In genomic region chr15:75646112-75646943, GRCh38 we compare ENCODE assay signal across 7 cellular contexts. TPM values are rescaled to one million over a fixed set of nuclear protein-coding genes. Genes with fewer than 3 reads are reported as not detected.
A peak's percentile ranks its signal among the peaks of the same experiment; 100 is the strongest.
DNase-seq lines count a peak whose midpoint lies in the region; ATAC-seq, FAIRE-seq and TF ChIP-seq lines count a peak whose summit lies in the region.

No MANE protein-coding gene starts in this region.

- FAIRE-seq in keratinocyte (lab: Jason Lieb, UNC), result peak; percentile 41

- H3K27me3 ChIP-seq in HUES64 (ENCODE audit: insufficient read depth, low read length) (peaks cover 15% of the 10 kb centered on the region), keratinocyte (ENCODE audit: control insufficient read depth, extremely low read depth, insufficient read depth, low read length) (no peaks in the 10 kb centered on the region), stomach (no peaks in the 10 kb centered on the region)

- peaks cover 7% of the 10 kb centered on the region for H3K9me1 ChIP-seq in keratinocyte (ENCODE audit: control insufficient read depth, extremely low read depth, insufficient read depth, low read length)

- H3K36me3 ChIP-seq in HUES64 (ENCODE audit: insufficient read depth, low read length), result peaks cover 18% of the 10 kb centered on the region
- peaks cover 4 to 14% of the 10 kb centered on the region in 2 experiments for H3K36me3 ChIP-seq in keratinocyte (ENCODE audit: control insufficient read depth in 2 of 2, extremely low read depth in 1 of 2, insufficient read depth in 2 of 2, low read length in 2 of 2)
- peaks cover 0 to 15% (median 8%) of the 10 kb centered on the region in 4 donors for H3K36me3 ChIP-seq in stomach

- H3K9ac ChIP-seq in HUES64 (ENCODE audit: low read depth, low read length) (0 out of 2 replicates have a peak overlapping the region, but pooled peaks have one; percentile 86), keratinocyte (ENCODE audit: control insufficient read depth, extremely low read depth, insufficient read depth, low read length) (peak overlapping the region; percentile 95)

- no peak for TF ChIP-seq EP300 in stomach (IDR thresholded peaks at IDR 0.05)

- H3K4me2 ChIP-seq in keratinocyte (ENCODE audit: control insufficient read depth, extremely low read depth, insufficient read depth, low read depth, low read length), result peak overlapping the region; percentile 88

- dilution Hi-C loops in keratinocyte (cut with MboI; ENCODE audit: extremely low pct_ligation_motif_present, low sequenced_read_pairs), result no loop called here

- H3K4me1 ChIP-seq in HUES64 (ENCODE audit: insufficient read depth, low read length) (peaks cover 16% of the 10 kb centered on the region; the same call in 1 of the 2 replicates), keratinocyte (ENCODE audit: control insufficient read depth, extremely low read depth, insufficient read depth, low read length) (peaks cover 34% of the 10 kb centered on the region), stomach (peaks cover 40 to 50% (median 45%) of the 10 kb centered on the region in 4 donors)

- H3K27ac ChIP-seq in HUES64 (ENCODE audit: low read depth, low read length) (no peak overlapping the region), adipose tissue (ENCODE audit: low read depth, low read length) (peak overlapping the region; percentile 5), keratinocyte (ENCODE audit: control insufficient read depth, insufficient read depth, low read length) (peak overlapping the region; percentile 90), stomach (peak overlapping the region; percentile 93 to 97 (median 96))

- H3K4me3 ChIP-seq in HUES64 (ENCODE audit: low read length) (peak overlapping the region; percentile 83), keratinocyte (ENCODE audit: control insufficient read depth in 2 of 3, extremely low read depth in 1 of 3, insufficient read depth in 2 of 3, low read depth in 1 of 3, low read length in 3 of 3) (peak overlapping the region; percentile 88 to 94 (median 91)), stomach (peak overlapping the region; percentile 66 to 91 (median 81))

- H3K9me3 ChIP-seq in HUES64 (ENCODE audit: insufficient read depth, low read depth, low read length), result no peaks in the 10 kb centered on the region
- no peaks in the 10 kb centered on the region for H3K9me3 ChIP-seq in keratinocyte (ENCODE audit: control insufficient read depth, low read depth, low read length)
- H3K9me3 ChIP-seq in stomach, result no peaks in the 10 kb centered on the region

- no peak for TF ChIP-seq POLR2A in stomach (IDR thresholded peaks at IDR 0.05)

- H2AFZ ChIP-seq in keratinocyte (ENCODE audit: control insufficient read depth, low read length), result no peak overlapping the region

- ATAC-seq in HG02623 (IDR thresholded peaks at IDR 0.05; ENCODE audit: unreplicated experiment), result no peak
- no peak for ATAC-seq in HG03108 (IDR thresholded peaks at IDR 0.05; ENCODE audit: unreplicated experiment)

- peaks cover 2% of the 10 kb centered on the region for H4K20me1 ChIP-seq in keratinocyte (ENCODE audit: control insufficient read depth, extremely low read depth, insufficient read depth, low read length)

- DNase-seq in keratinocyte (ENCODE audit: low read depth, low spot score) (no peak), stomach (no peak), hepatic stellate cell (ENCODE audit: low spot score) (no peak)

- peaks cover 44% of the 10 kb centered on the region for H3K79me2 ChIP-seq in keratinocyte (ENCODE audit: control insufficient read depth, insufficient read depth, low read length)

- TF ChIP-seq CTCF in keratinocyte (optimal IDR thresholded peaks at IDR 0.05 in 1 of 3, IDR thresholded peaks at IDR 0.05 in 1 of 3, conservative IDR thresholded peaks at IDR 0.05 in 1 of 3; ENCODE audit: extremely low read depth in 1 of 3, insufficient read depth in 2 of 3, low read length in 3 of 3), result no peak
- no peak for TF ChIP-seq CTCF in stomach (IDR thresholded peaks at IDR 0.05)

- 60% methylated on average over 5 of the region's 5 CpGs for WGBS in HUES64
- WGBS in adipose tissue, 3 donors, result 22 to 45% (median 42%) methylated on average over 5 of the region's 5 CpGs
- 20 to 36% (median 30%) methylated on average over 5 of the region's 5 CpGs for WGBS in stomach, 5 donors

- intact Hi-C loops in stomach (cut with DNase I; ENCODE audit: low total_unique reads), result no loop called here

RNA-seq across cellular contexts. Expression of gene SNX33, which starts 1.4 kb away (rescaled TPM):
- 11.3 TPM for polyA plus RNA-seq in HUES64 (2013, experiment 1 of 2)
- 14.6 TPM for polyA plus RNA-seq in HUES64 (2013, experiment 2 of 2)
- polyA plus RNA-seq in adipose tissue (10 to 100 TPM; 14.1 to 18.3 (median 17.4) TPM), keratinocyte (21.7 to 32.5 TPM (median 27.0 TPM) in 3 replicates), stomach (10 to 100 TPM; 11.0 to 15.6 (median 11.6) TPM)
- polyA plus RNA-seq in keratinocyte (2011; ENCODE audit: low read depth), result 11.5 TPM
- polyA plus RNA-seq in keratinocyte (2011; cell fraction: cytosol; rRNA removed), result 24.7 and 25.8 TPM in 2 replicates
- 59.5 and 81.4 TPM in 2 replicates for polyA plus RNA-seq in keratinocyte (2011; cell fraction: nucleus; rRNA removed)
- 31.2 and 40.4 TPM in 2 replicates for polyA plus RNA-seq in keratinocyte (2012; ENCODE audit: low replicate concordance)
- 45.4 to 75.9 TPM (median 53.1 TPM) in 3 replicates for polyA minus RNA-seq in keratinocyte
- polyA minus RNA-seq in keratinocyte (2011; cell fraction: cytosol; rRNA and poly(A)+ RNA removed), result 51.8 TPM
- 52.0 and 62.4 TPM in 2 replicates for polyA minus RNA-seq in keratinocyte (2011; cell fraction: nucleus; rRNA and poly(A)+ RNA removed)
- total RNA-seq in stomach, result 10 to 100 TPM; 12.5 to 36.8 (median 23.9) TPM

RNA-seq across cellular contexts. Expression of gene IMP3, which starts 6.3 kb away (rescaled TPM):
- 71.2 TPM for polyA plus RNA-seq in HUES64 (2013, experiment 1 of 2)
- polyA plus RNA-seq in HUES64 (2013, experiment 2 of 2), result 64.5 TPM
- polyA plus RNA-seq in adipose tissue (10 to 100 TPM; 45.6 to 60.4 (median 58.8) TPM), keratinocyte (58.1 to 90.0 TPM (median 70.4 TPM) in 3 replicates), stomach (10 to 100 TPM; 67.4 to 98.7 (median 80.7) TPM)
- polyA plus RNA-seq in keratinocyte (2011; ENCODE audit: low read depth), result 20.9 TPM
- 58.1 and 74.0 TPM in 2 replicates for polyA plus RNA-seq in keratinocyte (2011; cell fraction: cytosol; rRNA removed)
- 48.6 and 51.6 TPM in 2 replicates for polyA plus RNA-seq in keratinocyte (2011; cell fraction: nucleus; rRNA removed)
- 67.8 and 84.1 TPM in 2 replicates for polyA plus RNA-seq in keratinocyte (2012; ENCODE audit: low replicate concordance)
- 15.5 to 28.5 TPM (median 16.7 TPM) in 3 replicates for polyA minus RNA-seq in keratinocyte
- 92.7 TPM for polyA minus RNA-seq in keratinocyte (2011; cell fraction: cytosol; rRNA and poly(A)+ RNA removed)
- 13.5 and 14.4 TPM in 2 replicates for polyA minus RNA-seq in keratinocyte (2011; cell fraction: nucleus; rRNA and poly(A)+ RNA removed)
- total RNA-seq in stomach, result 100 to 1,000 TPM in 2 of 5 donors, 10 to 100 TPM in 2, 1 to 10 TPM in 1; 3.5 to 137 (median 39.8) TPM

RNA-seq across cellular contexts. Expression of gene SNUPN, which starts 20.8 kb away (rescaled TPM):
- polyA plus RNA-seq in HUES64 (2013, experiment 1 of 2), result 21.8 TPM
- polyA plus RNA-seq in HUES64 (2013, experiment 2 of 2), result 20.4 TPM
- polyA plus RNA-seq in adipose tissue, result 10 to 100 TPM; 10.0 to 35.7 (median 21.2) TPM
- 20.7 to 24.9 TPM (median 23.6 TPM) in 3 replicates for polyA plus RNA-seq in keratinocyte
- polyA plus RNA-seq in keratinocyte (2011; ENCODE audit: low read depth), result 40.1 TPM
- 21.7 and 24.4 TPM in 2 replicates for polyA plus RNA-seq in keratinocyte (2011; cell fraction: cytosol; rRNA removed)
- polyA plus RNA-seq in keratinocyte (2011; cell fraction: nucleus; rRNA removed), result 21.4 and 21.8 TPM in 2 replicates
- polyA plus RNA-seq in keratinocyte (2012; ENCODE audit: low replicate concordance), result 15.1 and 18.5 TPM in 2 replicates
- 6.7 to 17.8 TPM (median 14.2 TPM) in 3 replicates for polyA minus RNA-seq in keratinocyte
- polyA minus RNA-seq in keratinocyte (2011; cell fraction: cytosol; rRNA and poly(A)+ RNA removed), result 13.2 TPM
- polyA minus RNA-seq in keratinocyte (2011; cell fraction: nucleus; rRNA and poly(A)+ RNA removed), result 10.7 and 17.5 TPM in 2 replicates
- total RNA-seq in stomach, result 10 to 100 TPM in 4 of 5 donors, 1 to 10 TPM in 1; 4.7 to 19.6 (median 15.1) TPM
- polyA plus RNA-seq in stomach, result 10 to 100 TPM; 16.2 to 29.2 (median 24.3) TPM
